ENCODE assay signal across 8 cellular contexts in genomic region chr17:81635973-81636504, GRCh38. TPM values are rescaled to one million over a fixed set of nuclear protein-coding genes. Genes with fewer than 3 reads are reported as not detected.
DNase-seq lines count a peak whose midpoint lies in the region; ATAC-seq, FAIRE-seq and TF ChIP-seq lines count a peak whose summit lies in the region.

No MANE protein-coding gene starts in this region.

- TF ChIP-seq CTCF in testis (IDR thresholded peaks at IDR 0.05) (no peak), D721Med (IDR thresholded peaks at IDR 0.05; ENCODE audit: insufficient read depth, missing control alignments) (no peak)

- CTCF ChIA-PET in CD8-positive, alpha-beta memory T cell (lab: Charles Lee), result no interaction called here

- H3K4me1 Mint-ChIP-seq in CD8-positive, alpha-beta memory T cell, result peaks cover 21 to 29% (median 21%) of the 10 kb centered on the region in 3 donors

- peak overlapping the region; percentile 62 for H3K4me3 ChIP-seq in CD8-positive, alpha-beta memory T cell (ENCODE audit: low read length)
- H3K4me3 ChIP-seq in adipocyte (ENCODE audit: low read length) (peak overlapping the region; percentile 91), testis (peak overlapping the region; percentile 93 to 94)

- H3K9ac ChIP-seq in adipocyte (ENCODE audit: low read length), result peak overlapping the region; percentile 93

- no peaks in the 10 kb centered on the region for H3K9me3 Mint-ChIP-seq in CD8-positive, alpha-beta memory T cell

- ATAC-seq in HG03097 (IDR thresholded peaks at IDR 0.05; ENCODE audit: low FRiP score, unreplicated experiment) (peak; percentile 8), left colon (peak; percentile 1), HG03139 (IDR thresholded peaks at IDR 0.05; ENCODE audit: unreplicated experiment) (no peak)

- no peaks in the 10 kb centered on the region for H3K9me3 ChIP-seq in CD8-positive, alpha-beta memory T cell (ENCODE audit: low read length)
- H3K9me3 ChIP-seq in adipocyte (ENCODE audit: control insufficient read depth, low read length), result no peaks in the 10 kb centered on the region
- no peaks in the 10 kb centered on the region for H3K9me3 ChIP-seq in testis

- peaks cover 0 to 1% of the 10 kb centered on the region in 2 donors for H3K27me3 Mint-ChIP-seq in CD8-positive, alpha-beta memory T cell

- H3K36me3 ChIP-seq in CD8-positive, alpha-beta memory T cell (ENCODE audit: insufficient read depth, low read length), result no peaks in the 10 kb centered on the region
- H3K36me3 ChIP-seq in adipocyte (ENCODE audit: control insufficient read depth, insufficient read depth, low read length, severe bottlenecking) (peaks cover 3% of the 10 kb centered on the region), testis (ENCODE audit: low read depth, missing control alignments) (no peaks in the 10 kb centered on the region)

- peak overlapping the region; percentile 69 for H3K27ac ChIP-seq in CD8-positive, alpha-beta memory T cell (ENCODE audit: low read depth, low read length)
- H3K27ac ChIP-seq in testis, result peak overlapping the region; percentile 81 to 92

- POLR2A ChIA-PET in CD8-positive, alpha-beta memory T cell (lab: Charles Lee), result no interaction called here

- DNase-seq in CD8-positive, alpha-beta memory T cell, result no peak
- DNase-seq in adipocyte (ENCODE audit: low read depth) (no peak), left colon (no peak), testis (no peak), UCSD-AML1 (lab: John Stamatoyannopoulos, UW; ENCODE audit: unreplicated experiment) (no peak), D721Med (ENCODE audit: insufficient read length, low spot score) (no peak)

- peaks cover 20% of the 10 kb centered on the region for H3K4me1 ChIP-seq in CD8-positive, alpha-beta memory T cell (ENCODE audit: insufficient read depth, low read length)
- H3K4me1 ChIP-seq in adipocyte (ENCODE audit: control insufficient read depth, insufficient read depth, low read length) (peaks cover 11% of the 10 kb centered on the region), testis (peaks cover 11% of the 10 kb centered on the region)

- H3K36me3 Mint-ChIP-seq in CD8-positive, alpha-beta memory T cell, result peaks cover 0 to 12% (median 0%) of the 10 kb centered on the region in 3 donors

- H3K27ac Mint-ChIP-seq in CD8-positive, alpha-beta memory T cell, result peak overlapping the region; percentile 50 to 95 (median 92)

- intact Hi-C loops in left colon (cut with DNase I, micrococcal nuclease), result no loop called here
- intact Hi-C loops in testis (cut with DNase I; ENCODE audit: low total_unique reads), result no loop called here

- TF ChIP-seq POLR2A in testis (IDR thresholded peaks at IDR 0.05), result no peak

- no peaks in the 10 kb centered on the region for H3K27me3 ChIP-seq in CD8-positive, alpha-beta memory T cell (ENCODE audit: insufficient read depth, low read length, poor library complexity, severe bottlenecking)
- no peaks in the 10 kb centered on the region for H3K27me3 ChIP-seq in adipocyte (replicated peaks; ENCODE audit: control insufficient read depth, insufficient read depth, low read length)
- H3K27me3 ChIP-seq in testis, result no peaks in the 10 kb centered on the region

- WGBS in testis, 2 donors, result 27% methylated on average over 18 of the region's 18 CpGs

- no peak for FAIRE-seq in D721Med (lab: Jason Lieb, UNC)

- H3K4me3 Mint-ChIP-seq in CD8-positive, alpha-beta memory T cell, result peak overlapping the region; percentile 88 to 95 (median 94)

RNA-seq across cellular contexts. Expression of gene NPLOC4, which starts 0.9 kb away (rescaled TPM):
- total RNA-seq in CD8-positive, alpha-beta memory T cell, result 100 to 1,000 TPM; 125 to 126 TPM
- 63.1 TPM for polyA plus RNA-seq in CD8-positive, alpha-beta memory T cell
- total RNA-seq in left colon, result 10 to 100 TPM; 86.2 to 88.4 TPM
- 100 to 1,000 TPM; 106 to 130 TPM for total RNA-seq in testis
- 122 TPM for polyA plus RNA-seq in testis (ENCODE audit: insufficient read depth, low read depth, low replicate concordance)

RNA-seq across cellular contexts. Expression of gene TSPAN10, which starts 1.0 kb away (rescaled TPM):
- total RNA-seq in CD8-positive, alpha-beta memory T cell, result under 1 TPM; 0.31 TPM
- 0.49 TPM for polyA plus RNA-seq in CD8-positive, alpha-beta memory T cell
- total RNA-seq in left colon (under 1 TPM; 0.18 to 0.22 TPM), testis (1 to 10 TPM; 1.2 to 1.3 TPM)
- 3.1 TPM for polyA plus RNA-seq in testis (ENCODE audit: insufficient read depth, low read depth, low replicate concordance)

RNA-seq across cellular contexts. Expression of gene PDE6G, which starts 20.3 kb away (rescaled TPM):
- 1 to 10 TPM; 1.9 to 2.2 TPM for total RNA-seq in CD8-positive, alpha-beta memory T cell
- polyA plus RNA-seq in CD8-positive, alpha-beta memory T cell, result 1.5 TPM
- total RNA-seq in left colon (under 1 TPM in 1 of 2 donors, not detected in 1; 0.34 TPM), testis (1 to 10 TPM in 1 of 2 donors, under 1 TPM in 1; 0.56 to 1.0 TPM)
- polyA plus RNA-seq in testis (ENCODE audit: insufficient read depth, low read depth, low replicate concordance), result 4.9 TPM

RNA-seq across cellular contexts. Expression of gene OXLD1, which starts 30.4 kb away (rescaled TPM):
- total RNA-seq in CD8-positive, alpha-beta memory T cell, result 10 to 100 TPM; 50.8 to 55.7 TPM
- 78.9 TPM for polyA plus RNA-seq in CD8-positive, alpha-beta memory T cell
- total RNA-seq in left colon (10 to 100 TPM; 24.6 to 36.6 TPM), testis (10 to 100 TPM; 40.9 to 48.3 TPM)
- polyA plus RNA-seq in testis (ENCODE audit: insufficient read depth, low read depth, low replicate concordance), result 45.2 TPM

RNA-seq across cellular contexts. Expression of gene CCDC137, which starts 30.5 kb away (rescaled TPM):
- total RNA-seq in CD8-positive, alpha-beta memory T cell, result 10 to 100 TPM; 68.6 to 70.7 TPM
- 22.2 TPM for polyA plus RNA-seq in CD8-positive, alpha-beta memory T cell
- total RNA-seq in left colon (10 to 100 TPM; 14.0 to 19.4 TPM), testis (10 to 100 TPM; 19.0 to 19.9 TPM)
- 18.6 TPM for polyA plus RNA-seq in testis (ENCODE audit: insufficient read depth, low read depth, low replicate concordance)
